In the genomic region with DNA sequence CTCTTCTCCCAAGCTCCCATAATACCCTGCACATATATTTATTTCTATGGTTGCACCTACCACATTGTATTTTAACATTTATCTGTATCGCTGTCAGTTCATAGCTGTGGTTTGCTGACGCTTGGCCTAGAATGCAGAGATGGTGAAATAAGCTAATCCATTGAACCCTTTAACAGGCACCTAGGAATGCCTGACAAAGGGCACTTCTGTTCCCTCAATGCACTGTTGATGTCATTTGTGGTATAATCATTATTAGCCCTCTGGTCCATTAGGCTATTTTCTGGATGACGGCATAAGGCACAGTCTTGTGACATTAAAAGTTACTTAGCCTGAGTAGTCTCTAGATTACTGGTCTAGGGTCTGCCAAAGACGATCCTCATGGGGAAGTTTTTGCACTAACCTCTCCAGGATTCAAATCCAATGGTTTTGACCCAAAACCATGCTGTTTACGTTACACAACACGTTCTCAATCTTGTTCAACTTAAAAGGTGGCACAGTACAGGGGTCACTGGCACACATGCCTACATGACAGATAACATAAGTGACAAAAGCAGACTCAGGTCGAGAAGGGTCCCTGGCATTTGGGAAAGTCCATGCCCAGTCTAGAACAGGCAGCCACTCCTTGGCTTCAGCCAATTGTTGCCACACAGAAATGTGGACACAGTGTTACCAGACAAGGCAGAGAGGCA, we compare ENCODE assay signal across 21 cellular contexts. TPM values are rescaled to one million over a fixed set of nuclear protein-coding genes. Genes with fewer than 3 reads are reported as not detected.
A peak's percentile ranks its signal among the peaks of the same experiment; 100 is the strongest.
DNase-seq lines count a peak whose midpoint lies in the region; ATAC-seq and TF ChIP-seq lines count a peak whose summit lies in the region.
"Had no signal": no experiment of that assay in that cellular context is flagged by ENCODE, and none has a peak within 500 bp of the region (broad histone marks: within the 10 kb centered on the region; RNA-seq: fewer than 3 reads in every experiment).

No MANE protein-coding gene starts in this region.

- H3K4me3 Mint-ChIP-seq in activated CD8-positive, alpha-beta memory T cell treated with anti-CD3 and anti-CD28 coated beads, Interleukin-2, amount 10 ng/mL, durations not matched to agents 7 days and 5 days, result peak overlapping the region; percentile 91
- H3K4me3 Mint-ChIP-seq in Caco-2 (ENCODE audit: unreplicated experiment) (peak overlapping the region; percentile 99), neural crest cell (peak overlapping the region; percentile 70)
- H3K4me3 Mint-ChIP-seq in activated naive CD8-positive, alpha-beta T cell treated with anti-CD3 and anti-CD28 coated beads, Interleukin-2, amount 10 ng/mL, durations not matched to agents 7 days and 5 days, result peak overlapping the region; percentile 10

- H3K36me3 ChIP-seq in Caco-2 (ENCODE audit: control insufficient read depth, insufficient read depth, low read length), result peaks cover 1% of the 10 kb centered on the region; the same call in 1 of the 2 replicates
- H3K36me3 ChIP-seq: BLaER1, vagina had no signal

- CTCF ChIA-PET in activated CD8-positive, alpha-beta memory T cell treated with anti-CD3 and anti-CD28 coated beads, Interleukin-2, amount 10 ng/mL, durations not matched to agents 7 days and 5 days (lab: Charles Lee), result interaction anchor here (2.0 kb wide), 1 partner anchor 198 kb away, joined by 7 read pairs; no protein-coding TSS in a partner anchor
- CTCF ChIA-PET in Caco-2 (lab: Charles Lee), result no interaction called here

- H3K36me3 Mint-ChIP-seq in activated CD8-positive, alpha-beta memory T cell treated with anti-CD3 and anti-CD28 coated beads, Interleukin-2, amount 10 ng/mL, durations not matched to agents 7 days and 5 days, result peaks cover 6% of the 10 kb centered on the region
- peaks cover 13% of the 10 kb centered on the region for H3K36me3 Mint-ChIP-seq in Caco-2 (ENCODE audit: insufficient read depth, unreplicated experiment)
- H3K36me3 Mint-ChIP-seq in activated naive CD8-positive, alpha-beta T cell treated with anti-CD3 and anti-CD28 coated beads, Interleukin-2, amount 10 ng/mL, durations not matched to agents 7 days and 5 days, result no peaks in the 10 kb centered on the region
- no peaks in the 10 kb centered on the region for H3K36me3 Mint-ChIP-seq in neural crest cell (ENCODE audit: low read depth)

- no peak overlapping the region for H3K4me3 ChIP-seq in Caco-2 (ENCODE audit: low read depth, low read length)
- H3K4me3 ChIP-seq: BLaER1, MG63, mucosa of descending colon, vagina had no signal

- peaks cover 1% of the 10 kb centered on the region for H3K27me3 Mint-ChIP-seq in activated CD8-positive, alpha-beta memory T cell treated with anti-CD3 and anti-CD28 coated beads, Interleukin-2, amount 10 ng/mL, durations not matched to agents 7 days and 5 days
- H3K27me3 Mint-ChIP-seq in Caco-2 (ENCODE audit: insufficient read depth, unreplicated experiment) (no peaks in the 10 kb centered on the region), neural crest cell (ENCODE audit: low read depth) (peaks cover 4% of the 10 kb centered on the region)
- H3K27me3 Mint-ChIP-seq in activated naive CD8-positive, alpha-beta T cell treated with anti-CD3 and anti-CD28 coated beads, Interleukin-2, amount 10 ng/mL, durations not matched to agents 7 days and 5 days, result peaks cover 4% of the 10 kb centered on the region
- H3K27me3 Mint-ChIP-seq: IgD-negative memory B cell had no signal

- BruUV-seq in Caco-2 (replicated peaks; lab: Mats Ljungman, UMichigan), result no TSS peak

- ATAC-seq in activated CD8-positive, alpha-beta memory T cell treated with anti-CD3 and anti-CD28 coated beads, Interleukin-2, amount 10 ng/mL, durations not matched to agents 7 days and 5 days, result no peak
- no peak for ATAC-seq in activated naive CD8-positive, alpha-beta T cell treated with anti-CD3 and anti-CD28 coated beads, Interleukin-2, amount 10 ng/mL, durations not matched to agents 7 days and 5 days (ENCODE audit: low read depth)
- ATAC-seq in HG02970 (IDR thresholded peaks at IDR 0.05; ENCODE audit: low FRiP score, unreplicated experiment), result no peak
- no peak for ATAC-seq in HG02642 (IDR thresholded peaks at IDR 0.05; ENCODE audit: poor library complexity, unreplicated experiment)
- ATAC-seq: mucosa of descending colon, SK-N-SH treated with all-trans-retinoic acid at 6 μM for 48 hours had no signal

- POLR2A ChIA-PET in Caco-2 (lab: Charles Lee), result no interaction called here
- POLR2A ChIA-PET in activated naive CD8-positive, alpha-beta T cell treated with anti-CD3 and anti-CD28 coated beads, Interleukin-2, amount 10 ng/mL, durations not matched to agents 7 days and 5 days (lab: Charles Lee), result no interaction called here

- no peak for TF ChIP-seq CTCF in Caco-2 (IDR thresholded peaks at IDR 0.05; ENCODE audit: insufficient read depth in 1 of 2, low read depth in 1 of 2, low read length in 1 of 2, severe bottlenecking in 1 of 2, unreplicated experiment in 1 of 2)
- TF ChIP-seq CTCF in neural crest cell (conservative IDR thresholded peaks at IDR 0.05), result no peak

- H3K4me1 Mint-ChIP-seq in activated CD8-positive, alpha-beta memory T cell treated with anti-CD3 and anti-CD28 coated beads, Interleukin-2, amount 10 ng/mL, durations not matched to agents 7 days and 5 days, result peaks cover 26% of the 10 kb centered on the region
- peaks cover 23% of the 10 kb centered on the region for H3K4me1 Mint-ChIP-seq in Caco-2 (ENCODE audit: low read depth, unreplicated experiment)
- peaks cover 24% of the 10 kb centered on the region for H3K4me1 Mint-ChIP-seq in activated naive CD8-positive, alpha-beta T cell treated with anti-CD3 and anti-CD28 coated beads, Interleukin-2, amount 10 ng/mL, durations not matched to agents 7 days and 5 days
- peaks cover 34% of the 10 kb centered on the region for H3K4me1 Mint-ChIP-seq in neural crest cell

- H3K27me3 ChIP-seq in Caco-2 (replicated peaks; ENCODE audit: control insufficient read depth, insufficient read depth, low read length), result no peaks in the 10 kb centered on the region
- H3K27me3 ChIP-seq: BLaER1, MG63, vagina had no signal

- peaks cover 25% of the 10 kb centered on the region for H3K4me1 ChIP-seq in Caco-2

- no peak for DNase-seq in activated CD8-positive, alpha-beta memory T cell treated with anti-CD3 and anti-CD28 coated beads, Interleukin-2, amount 10 ng/mL, durations not matched to agents 7 days and 5 days
- no peak for DNase-seq in activated CD8-positive, alpha-beta memory T cell treated with anti-CD3 and anti-CD28 coated beads, Interleukin-2, amount 50 U/mL, for 48 hours
- DNase-seq in Caco-2, result no peak
- DNase-seq in activated naive CD8-positive, alpha-beta T cell treated with anti-CD3 and anti-CD28 coated beads, Interleukin-2, amount 10 ng/mL, durations not matched to agents 7 days and 5 days, result no peak
- no peak for DNase-seq in neural crest cell (ENCODE audit: low read depth, low spot score)
- no peak for DNase-seq in DMS153 (lab: John Stamatoyannopoulos, UW)
- DNase-seq: amygdala; dermis blood vessel endothelial cell; DMS 273 treated with DMSO at 0.1 percent for 48 hours; MG63; mucosa of descending colon; NCI-H1417 treated with DMSO at 0.1 percent for 48 hours; NCI-H524 treated with DMSO at 0.1 percent for 48 hours; nucleus accumbens; stimulated activated CD4-positive, alpha-beta T cell treated with anti-CD3 and anti-CD28 coated beads, Interleukin-12 subunit alpha, Interleukin-12 subunit beta, amount 100 ng/mL, for 4 hours had no signal

- H3K9me3 Mint-ChIP-seq in activated CD8-positive, alpha-beta memory T cell treated with anti-CD3 and anti-CD28 coated beads, Interleukin-2, amount 10 ng/mL, durations not matched to agents 7 days and 5 days (ENCODE audit: low read depth), result no peaks in the 10 kb centered on the region
- no peaks in the 10 kb centered on the region for H3K9me3 Mint-ChIP-seq in Caco-2 (ENCODE audit: unreplicated experiment)
- no peaks in the 10 kb centered on the region for H3K9me3 Mint-ChIP-seq in activated naive CD8-positive, alpha-beta T cell treated with anti-CD3 and anti-CD28 coated beads, Interleukin-2, amount 10 ng/mL, durations not matched to agents 7 days and 5 days
- no peaks in the 10 kb centered on the region for H3K9me3 Mint-ChIP-seq in neural crest cell
- H3K9me3 Mint-ChIP-seq: IgD-negative memory B cell had no signal

- H3K27ac Mint-ChIP-seq in activated CD8-positive, alpha-beta memory T cell treated with anti-CD3 and anti-CD28 coated beads, Interleukin-2, amount 10 ng/mL, durations not matched to agents 7 days and 5 days, result no peak overlapping the region
- no peak overlapping the region for H3K27ac Mint-ChIP-seq in Caco-2 (ENCODE audit: unreplicated experiment)
- no peak overlapping the region for H3K27ac Mint-ChIP-seq in activated naive CD8-positive, alpha-beta T cell treated with anti-CD3 and anti-CD28 coated beads, Interleukin-2, amount 10 ng/mL, durations not matched to agents 7 days and 5 days
- H3K27ac Mint-ChIP-seq in neural crest cell (ENCODE audit: unreplicated experiment), result no peak overlapping the region

- intact Hi-C loops in Caco-2 (cut with micrococcal nuclease; ENCODE audit: unreplicated experiment), result loop anchor here (10.0 kb wide), 2 partner anchors 359 to 669 kb away; a partner anchor contains a TSS

- H3K9me3 ChIP-seq in Caco-2, result no peaks in the 10 kb centered on the region
- H3K9me3 ChIP-seq: BLaER1, MG63, mucosa of descending colon, vagina had no signal

RNA-seq across cellular contexts. Expression of a gene that starts 2.1 kb away (rescaled TPM):
- total RNA-seq in activated CD8-positive, alpha-beta memory T cell treated with anti-CD3 and anti-CD28 coated beads, Interleukin-2, amount 10 ng/mL, durations not matched to agents 7 days and 5 days, result 100 to 1,000 TPM; 198 to 252 TPM
- total RNA-seq in Caco-2 (2022) (522 and 539 TPM in 2 replicates), neural crest cell (168 and 172 TPM in 2 replicates)
- 100 to 1,000 TPM; 206 to 209 TPM for total RNA-seq in activated naive CD8-positive, alpha-beta T cell treated with anti-CD3 and anti-CD28 coated beads, Interleukin-2, amount 10 ng/mL, durations not matched to agents 7 days and 5 days

RNA-seq across cellular contexts. Expression of a gene that starts 26.5 kb away (rescaled TPM):
- 100 to 1,000 TPM; 113 to 126 TPM for total RNA-seq in activated CD8-positive, alpha-beta memory T cell treated with anti-CD3 and anti-CD28 coated beads, Interleukin-2, amount 10 ng/mL, durations not matched to agents 7 days and 5 days
- total RNA-seq in Caco-2 (2022) (242 and 255 TPM in 2 replicates), neural crest cell (75.0 and 78.6 TPM in 2 replicates)
- 10 to 100 TPM; 87.0 to 90.2 TPM for total RNA-seq in activated naive CD8-positive, alpha-beta T cell treated with anti-CD3 and anti-CD28 coated beads, Interleukin-2, amount 10 ng/mL, durations not matched to agents 7 days and 5 days

Comparison
In these comparisons a context has a peak if more than half of its experiments do, and no peak if none do; other contexts are left out.
1. H3K4me3 Mint-ChIP-seq: peak in every context shown above with its lines; median percentile 99 in Caco-2; 91 in activated CD8-positive, alpha-beta memory T cell treated with anti-CD3 and anti-CD28 coated beads, Interleukin-2, amount 10 ng/mL, durations not matched to agents 7 days and 5 days; 70 in neural crest cell; 10 in activated naive CD8-positive, alpha-beta T cell treated with anti-CD3 and anti-CD28 coated beads, Interleukin-2, amount 10 ng/mL, durations not matched to agents 7 days and 5 days.